ENCODE assay signal across 1 cellular context in genomic region chr1:151513626-151514101, GRCh38.
TF ChIP-seq lines count a peak whose summit lies in the region.

No MANE protein-coding gene starts in this region.

TF ChIP-seq in SK-N-SH, 30 proteins besides CTCF, POLR2A, EP300 and RAD21 (continued from another document):
- TF ChIP-seq, protein P1, sequence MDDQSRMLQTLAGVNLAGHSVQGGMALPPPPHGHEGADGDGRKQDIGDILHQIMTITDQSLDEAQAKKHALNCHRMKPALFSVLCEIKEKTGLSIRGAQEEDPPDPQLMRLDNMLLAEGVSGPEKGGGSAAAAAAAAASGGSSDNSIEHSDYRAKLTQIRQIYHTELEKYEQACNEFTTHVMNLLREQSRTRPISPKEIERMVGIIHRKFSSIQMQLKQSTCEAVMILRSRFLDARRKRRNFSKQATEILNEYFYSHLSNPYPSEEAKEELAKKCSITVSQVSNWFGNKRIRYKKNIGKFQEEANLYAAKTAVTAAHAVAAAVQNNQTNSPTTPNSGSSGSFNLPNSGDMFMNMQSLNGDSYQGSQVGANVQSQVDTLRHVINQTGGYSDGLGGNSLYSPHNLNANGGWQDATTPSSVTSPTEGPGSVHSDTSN (IDR thresholded peaks at IDR 0.05) = no peak
- TF ChIP-seq, protein P2, sequence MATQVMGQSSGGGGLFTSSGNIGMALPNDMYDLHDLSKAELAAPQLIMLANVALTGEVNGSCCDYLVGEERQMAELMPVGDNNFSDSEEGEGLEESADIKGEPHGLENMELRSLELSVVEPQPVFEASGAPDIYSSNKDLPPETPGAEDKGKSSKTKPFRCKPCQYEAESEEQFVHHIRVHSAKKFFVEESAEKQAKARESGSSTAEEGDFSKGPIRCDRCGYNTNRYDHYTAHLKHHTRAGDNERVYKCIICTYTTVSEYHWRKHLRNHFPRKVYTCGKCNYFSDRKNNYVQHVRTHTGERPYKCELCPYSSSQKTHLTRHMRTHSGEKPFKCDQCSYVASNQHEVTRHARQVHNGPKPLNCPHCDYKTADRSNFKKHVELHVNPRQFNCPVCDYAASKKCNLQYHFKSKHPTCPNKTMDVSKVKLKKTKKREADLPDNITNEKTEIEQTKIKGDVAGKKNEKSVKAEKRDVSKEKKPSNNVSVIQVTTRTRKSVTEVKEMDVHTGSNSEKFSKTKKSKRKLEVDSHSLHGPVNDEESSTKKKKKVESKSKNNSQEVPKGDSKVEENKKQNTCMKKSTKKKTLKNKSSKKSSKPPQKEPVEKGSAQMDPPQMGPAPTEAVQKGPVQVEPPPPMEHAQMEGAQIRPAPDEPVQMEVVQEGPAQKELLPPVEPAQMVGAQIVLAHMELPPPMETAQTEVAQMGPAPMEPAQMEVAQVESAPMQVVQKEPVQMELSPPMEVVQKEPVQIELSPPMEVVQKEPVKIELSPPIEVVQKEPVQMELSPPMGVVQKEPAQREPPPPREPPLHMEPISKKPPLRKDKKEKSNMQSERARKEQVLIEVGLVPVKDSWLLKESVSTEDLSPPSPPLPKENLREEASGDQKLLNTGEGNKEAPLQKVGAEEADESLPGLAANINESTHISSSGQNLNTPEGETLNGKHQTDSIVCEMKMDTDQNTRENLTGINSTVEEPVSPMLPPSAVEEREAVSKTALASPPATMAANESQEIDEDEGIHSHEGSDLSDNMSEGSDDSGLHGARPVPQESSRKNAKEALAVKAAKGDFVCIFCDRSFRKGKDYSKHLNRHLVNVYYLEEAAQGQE (IDR thresholded peaks at IDR 0.05; ENCODE audit: low read depth, low read length) = no peak
- TF ChIP-seq ELF1 (IDR thresholded peaks at IDR 0.05) = no peak
- TF ChIP-seq POLR2AphosphoS5 (IDR thresholded peaks at IDR 0.05; ENCODE audit: low read depth, low read length) = no peak
